In genomic region chr2:46024146-46024779, GRCh38 we compare ENCODE assay signal across 24 cellular contexts.
DNase-seq lines count a peak whose midpoint lies in the region; ATAC-seq, FAIRE-seq and TF ChIP-seq lines count a peak whose summit lies in the region.
"Had no signal": no experiment of that assay in that cellular context is flagged by ENCODE, and none has a peak within 500 bp of the region (broad histone marks: within the 10 kb centered on the region; RNA-seq: fewer than 3 reads in every experiment).

No MANE protein-coding gene starts in this region.

- no peak for TF ChIP-seq RAD21 in HepG2 (CRISPR knock-in tag; IDR thresholded peaks at IDR 0.05)

- H3K27ac Mint-ChIP-seq in neural progenitor cell, result peak overlapping the region; percentile 32
- H3K27ac Mint-ChIP-seq: CD8-positive, alpha-beta memory T cell had no signal

- TF ChIP-seq POLR2A in right lobe of liver (IDR thresholded peaks at IDR 0.05) (no peak), HepG2 (IDR thresholded peaks at IDR 0.05; ENCODE audit: insufficient read depth in 1 of 2, low read depth in 2 of 2, low read length in 2 of 2) (no peak)

- 84% methylated on average over 3 of the region's 5 CpGs for WGBS in right lobe of liver (ENCODE audit: insufficient coverage, low coverage, low lambda C conversion rate, missing lambda C conversion rate)
- 91% methylated on average over 5 of the region's 5 CpGs for WGBS in HepG2 (ENCODE audit: low lambda C conversion rate)

- H3K4me1 ChIP-seq in right lobe of liver (peaks cover 0 to 6% (median under 1%) of the 10 kb centered on the region in 4 donors), HepG2 (ENCODE audit: insufficient read depth, low read length) (peaks cover 2% of the 10 kb centered on the region; the same call in 1 of the 2 replicates), neural progenitor cell (peaks cover 1% of the 10 kb centered on the region)

- FAIRE-seq in HepG2 (lab: Jason Lieb, UNC), result no peak
- FAIRE-seq: GM18507 had no signal

- POLR2A ChIA-PET in HepG2 (lab: Yijun Ruan, JAX), result no interaction called here

- H3K4me2 ChIP-seq in HepG2 (ENCODE audit: low read depth, low read length), result no peak overlapping the region
- no peak overlapping the region for H3K4me2 ChIP-seq in neural progenitor cell
- H3K4me2 ChIP-seq: KMS-11, SK-N-SH had no signal

- no TSS peak for BruUV-seq in HepG2 (replicated peaks; lab: Mats Ljungman, UMichigan)

- H3K27ac ChIP-seq in right lobe of liver (peak overlapping the region in 1 of 3 donors; percentile 3), HepG2 (ENCODE audit: extremely low read length, insufficient read depth, low read length) (no peak overlapping the region), neural progenitor cell (no peak overlapping the region)
- H3K27ac ChIP-seq: C4-2B, KMS-11 had no signal

- peaks cover 5% of the 10 kb centered on the region for H3F3A ChIP-seq in neural progenitor cell (ENCODE audit: low read depth)

- H2AFZ ChIP-seq in HepG2 (ENCODE audit: low read length), result no peak overlapping the region
- H2AFZ ChIP-seq in neural progenitor cell (replicated peaks), result no peak overlapping the region

- TF ChIP-seq CTCF in right lobe of liver (IDR thresholded peaks at IDR 0.05), result no peak
- no peak for TF ChIP-seq CTCF in HepG2 (CRISPR knock-in tag; IDR thresholded peaks at IDR 0.05)
- no peak for TF ChIP-seq CTCF in neural progenitor cell (IDR thresholded peaks at IDR 0.05)

- no peaks in the 10 kb centered on the region for H3K27me3 Mint-ChIP-seq in neural progenitor cell (ENCODE audit: insufficient read depth, low read depth)
- H3K27me3 Mint-ChIP-seq: CD8-positive, alpha-beta memory T cell had no signal

- peaks cover 6% of the 10 kb centered on the region for H3K4me1 Mint-ChIP-seq in neural progenitor cell
- H3K4me1 Mint-ChIP-seq: CD8-positive, alpha-beta memory T cell had no signal

- no peak overlapping the region for H3K4me3 ChIP-seq in right lobe of liver
- H3K4me3 ChIP-seq in HepG2 (replicated peaks in 1 of 3; ENCODE audit: insufficient read depth in 1 of 3, low read depth in 2 of 3, low read length in 3 of 3), result no peak overlapping the region
- no peak overlapping the region for H3K4me3 ChIP-seq in neural progenitor cell

- no peaks in the 10 kb centered on the region for H3K27me3 ChIP-seq in right lobe of liver
- no peaks in the 10 kb centered on the region for H3K27me3 ChIP-seq in HepG2 (ENCODE audit: control insufficient read depth in 1 of 2, insufficient read depth in 2 of 2, low read length in 2 of 2)
- H3K27me3 ChIP-seq in neural progenitor cell, result no peaks in the 10 kb centered on the region

- no peaks in the 10 kb centered on the region for H3K79me2 ChIP-seq in HepG2 (ENCODE audit: insufficient read depth, low read length)
- H3K79me2 ChIP-seq in neural progenitor cell (ENCODE audit: low read depth), result no peaks in the 10 kb centered on the region

- H3K9ac ChIP-seq in HepG2 (ENCODE audit: insufficient read depth, low read depth, low read length) (no peak overlapping the region), neural progenitor cell (no peak overlapping the region)
- H3K9ac ChIP-seq: KMS-11, SK-N-SH had no signal

- CTCF ChIA-PET in HepG2 (lab: Yijun Ruan, JAX; ENCODE audit: low intra/inter-chr PET ratio, low total read pairs), result no interaction called here

- H3K9me3 ChIP-seq in right lobe of liver, result no peaks in the 10 kb centered on the region
- no peaks in the 10 kb centered on the region for H3K9me3 ChIP-seq in HepG2 (ENCODE audit: low read length)
- H3K9me3 ChIP-seq in neural progenitor cell (ENCODE audit: low read depth), result no peaks in the 10 kb centered on the region
- H3K9me3 ChIP-seq: SK-N-SH had no signal

- no peaks in the 10 kb centered on the region for H3K36me3 ChIP-seq in right lobe of liver
- H3K36me3 ChIP-seq in HepG2 (replicated peaks in 1 of 2; ENCODE audit: control insufficient read depth in 1 of 2, insufficient read depth in 2 of 2, low read length in 2 of 2), result no peaks in the 10 kb centered on the region
- H3K36me3 ChIP-seq in neural progenitor cell, result no peaks in the 10 kb centered on the region

- DNase-seq in right lobe of liver (no peak), HepG2 (ENCODE audit: low spot score) (no peak), dermis blood vessel endothelial cell (peak; percentile 66), neural progenitor cell (ENCODE audit: low spot score) (no peak), dedifferentiated amniotic fluid mesenchymal stem cell (ENCODE audit: extremely low spot score) (no peak), DMS 273 treated with DMSO at 0.1 percent for 48 hours (lab: John Stamatoyannopoulos, UW) (no peak), NCI-H2081 treated with DMSO at 0.1 percent for 48 hours (lab: John Stamatoyannopoulos, UW) (no peak)
- DNase-seq: AML-193; Calu3; CD8-positive, alpha-beta memory T cell; DMS53; GDM1; GOT3; HCEC 1CT; NCI-H1105 treated with DMSO at 0.1 percent for 48 hours; NCI-H1694 treated with DMSO at 0.1 percent for 48 hours; NCI-H446 treated with DMSO at 0.1 percent for 48 hours; SIG-M5; SK-N-SH had no signal

- in situ Hi-C loops in HepG2 (cut with HindIII; ENCODE audit: extremely low pct_ligation_motif_present, low pct_unique_long_range_greater_than_20kb), result no loop called here

- peaks cover 7% of the 10 kb centered on the region for H3K36me3 Mint-ChIP-seq in neural progenitor cell

- intact Hi-C loops in right lobe of liver (cut with DNase I) (no loop called here), HepG2 (cut with micrococcal nuclease; ENCODE audit: unreplicated experiment) (no loop called here)

- no peaks in the 10 kb centered on the region for H3K9me3 Mint-ChIP-seq in neural progenitor cell

- no peak overlapping the region for H3K4me3 Mint-ChIP-seq in neural progenitor cell
- H3K4me3 Mint-ChIP-seq: CD8-positive, alpha-beta memory T cell had no signal

- TF ChIP-seq EP300 in HepG2 (IDR thresholded peaks at IDR 0.05; ENCODE audit: low read depth in 2 of 2, low read length in 2 of 2), result no peak
- no peak for TF ChIP-seq EP300 in HepG2 (CRISPR knock-in tag; IDR thresholded peaks at IDR 0.05; ENCODE audit: borderline replicate concordance)

- H4K20me1 ChIP-seq in HepG2 (ENCODE audit: insufficient read depth, low read length), result no peaks in the 10 kb centered on the region
- no peaks in the 10 kb centered on the region for H4K20me1 ChIP-seq in neural progenitor cell (ENCODE audit: low read depth)

- peak in 3 of 4 donors; percentile 14 to 33 (median 20) for ATAC-seq in right lobe of liver
- ATAC-seq in HepG2, result no peak
- no peak for ATAC-seq in HG03460 (IDR thresholded peaks at IDR 0.05; ENCODE audit: unreplicated experiment)
- ATAC-seq: Panc1 had no signal

TF ChIP-seq in HepG2, 621 proteins besides CTCF, POLR2A, EP300 and RAD21:
- TF ChIP-seq TBX2 (CRISPR knock-in tag; IDR thresholded peaks at IDR 0.05; ENCODE audit: borderline replicate concordance) (no peak), STAT6 (CRISPR knock-in tag; IDR thresholded peaks at IDR 0.05; ENCODE audit: borderline replicate concordance) (no peak), ZNF652 (CRISPR knock-in tag; IDR thresholded peaks at IDR 0.05; ENCODE audit: borderline replicate concordance, low read depth) (no peak), ZNF101 (CRISPR knock-in tag; IDR thresholded peaks at IDR 0.05; ENCODE audit: borderline replicate concordance, low read depth) (no peak), BHLHE40 (IDR thresholded peaks at IDR 0.05; ENCODE audit: low read length) (no peak), XRCC5 (optimal IDR thresholded peaks at IDR 0.05; ENCODE audit: low read length) (no peak), RFX1 (IDR thresholded peaks at IDR 0.05) (no peak), MXD3 (CRISPR knock-in tag; IDR thresholded peaks at IDR 0.05) (no peak), CREBL2 (CRISPR knock-in tag; IDR thresholded peaks at IDR 0.05; ENCODE audit: borderline replicate concordance) (no peak), ZNF572 (CRISPR knock-in tag; IDR thresholded peaks at IDR 0.05) (no peak), ZNF749 (CRISPR knock-in tag; IDR thresholded peaks at IDR 0.05; ENCODE audit: borderline replicate concordance) (no peak), HOXA9 (CRISPR knock-in tag; IDR thresholded peaks at IDR 0.05; ENCODE audit: borderline replicate concordance) (no peak)

Comparison
In these comparisons a context has a peak if more than half of its experiments do, and no peak if none do; other contexts are left out.
1. ATAC-seq: peak in right lobe of liver (3 of 4); none in HepG2 (single experiment) and HG03460 (single experiment).